In genomic region chr20:56289652-56290051, GRCh38 we compare ENCODE assay signal across 22 cellular contexts. TPM values are rescaled to one million over a fixed set of nuclear protein-coding genes. Genes with fewer than 3 reads are reported as not detected.
DNase-seq lines count a peak whose midpoint lies in the region; TF ChIP-seq lines count a peak whose summit lies in the region.
"Had no signal": no experiment of that assay in that cellular context is flagged by ENCODE, and none has a peak within 500 bp of the region (broad histone marks: within the 10 kb centered on the region; RNA-seq: fewer than 3 reads in every experiment).

No MANE protein-coding gene starts in this region.

- no peak overlapping the region for H4K5ac ChIP-seq in H9 (ENCODE audit: insufficient read length, low read depth, low read length)

- intact Hi-C loops in mammary epithelial cell (cut with micrococcal nuclease) (no loop called here), esophagus muscularis mucosa (cut with DNase I) (no loop called here)

- peaks cover 86 to 90% of the 10 kb centered on the region in 2 experiments for H3K9me3 Mint-ChIP-seq in H9

- H3K27me3 ChIP-seq in mammary epithelial cell (ENCODE audit: insufficient read depth, low read length) (no peaks in the 10 kb centered on the region), esophagus muscularis mucosa (no peaks in the 10 kb centered on the region), H9 (ENCODE audit: insufficient read depth, low read length) (no peaks in the 10 kb centered on the region)
- H3K27me3 ChIP-seq: BLaER1 had no signal

- no peak overlapping the region for H3K14ac ChIP-seq in H9 (ENCODE audit: insufficient read depth, low read length)

- no peak overlapping the region for H4K91ac ChIP-seq in H9 (ENCODE audit: insufficient read length, low read depth, low read length)

- H3K4ac ChIP-seq in H9 (ENCODE audit: low read depth, low read length): no peak overlapping the region

- no peak overlapping the region for H3K27ac ChIP-seq in RWPE1
- no peak overlapping the region for H3K27ac ChIP-seq in mammary epithelial cell (ENCODE audit: insufficient read depth, low read depth, low read length)
- H3K27ac ChIP-seq in esophagus muscularis mucosa (replicated peaks in 1 of 4): no peak overlapping the region
- no peak overlapping the region for H3K27ac ChIP-seq in H9 (ENCODE audit: insufficient read length, low read depth, low read length)
- H3K27ac ChIP-seq: BLaER1, GM23248, HL-60 had no signal

- no peak for TF ChIP-seq EP300 in esophagus muscularis mucosa (IDR thresholded peaks at IDR 0.05)

- H2BK120ac ChIP-seq in H9 (ENCODE audit: low read depth, low read length, poor library complexity, severe bottlenecking): no peak overlapping the region

- H3K4me1 Mint-ChIP-seq in H9: no peaks in the 10 kb centered on the region
- H3K4me1 Mint-ChIP-seq: CD14-positive monocyte had no signal

- H3K27ac Mint-ChIP-seq in H9: no peak overlapping the region
- H3K27ac Mint-ChIP-seq: CD14-positive monocyte; CD4-positive, alpha-beta memory T cell had no signal

- no peaks in the 10 kb centered on the region for H3K79me1 ChIP-seq in H9 (ENCODE audit: insufficient read depth, low read depth, low read length, poor library complexity, severe bottlenecking)

- H4K20me1 ChIP-seq in mammary epithelial cell (ENCODE audit: insufficient read depth, low read length): no peaks in the 10 kb centered on the region
- no peaks in the 10 kb centered on the region for H4K20me1 ChIP-seq in H9 (ENCODE audit: control insufficient read depth, insufficient read depth, insufficient read length)
- H4K20me1 ChIP-seq: BLaER1 had no signal

- TF ChIP-seq CTCF in RWPE1 (conservative IDR thresholded peaks at IDR 0.05; ENCODE audit: low read depth) (no peak), mammary epithelial cell (conservative IDR thresholded peaks at IDR 0.05 in 1 of 2, IDR thresholded peaks at IDR 0.05 in 1 of 2; ENCODE audit: extremely low read depth in 1 of 2, insufficient read depth in 1 of 2, low read depth in 1 of 2, low read length in 2 of 2) (no peak), esophagus muscularis mucosa (IDR thresholded peaks at IDR 0.05) (no peak), H9 (conservative IDR thresholded peaks at IDR 0.05) (no peak)

- no peak overlapping the region for H3K9ac ChIP-seq in mammary epithelial cell (ENCODE audit: insufficient read depth, low read length)
- H3K9ac ChIP-seq in H9 (ENCODE audit: extremely low read depth, insufficient read length, low read length): no peak overlapping the region
- H3K9ac ChIP-seq: BLaER1, GM23248 had no signal

- no peaks in the 10 kb centered on the region for H3K9me3 ChIP-seq in mammary epithelial cell (replicated peaks; ENCODE audit: insufficient read depth, low read length)
- no peaks in the 10 kb centered on the region for H3K9me3 ChIP-seq in esophagus muscularis mucosa
- peaks cover 87% of the 10 kb centered on the region for H3K9me3 ChIP-seq in H9 (ENCODE audit: control insufficient read depth, low read depth, low read length)
- H3K9me3 ChIP-seq: BLaER1 had no signal

- WGBS in mammary epithelial cell (ENCODE audit: low coverage, missing lambda C conversion rate): 73% methylated on average over 5 of the region's 5 CpGs
- WGBS in esophagus muscularis mucosa: 79% methylated on average over 5 of the region's 5 CpGs
- no CpG with 5 or more reads among the region's 5 CpGs for whole genome bisulfite sequencing in H9 (ENCODE audit: extremely low coverage, insufficient read length, low lambda C conversion rate)

- H2AFZ ChIP-seq in mammary epithelial cell (ENCODE audit: low read depth, low read length) (no peak overlapping the region), H9 (ENCODE audit: low read length) (no peak overlapping the region)
- H2AFZ ChIP-seq: GM23248 had no signal

- no peak overlapping the region for H3K18ac ChIP-seq in H9 (ENCODE audit: insufficient read length, low read depth, low read length)

- H2BK12ac ChIP-seq in H9 (ENCODE audit: insufficient read length, low read depth, low read length): no peak overlapping the region

- no peak overlapping the region for H3K23ac ChIP-seq in H9 (ENCODE audit: insufficient read length, low read depth, low read length)

- no peak for TF ChIP-seq POLR2A in esophagus muscularis mucosa (IDR thresholded peaks at IDR 0.05; ENCODE audit: low read depth)

- H2BK15ac ChIP-seq in H9 (ENCODE audit: low read depth, low read length): no peak overlapping the region

- dilution Hi-C loops in mammary epithelial cell (cut with HindIII; ENCODE audit: low sequenced_read_pairs): no loop called here

- H3K4me1 ChIP-seq in mammary epithelial cell (ENCODE audit: insufficient read depth, low read length) (peaks cover 5% of the 10 kb centered on the region), esophagus muscularis mucosa (no peaks in the 10 kb centered on the region), H9 (ENCODE audit: insufficient read depth, low read length) (no peaks in the 10 kb centered on the region)
- H3K4me1 ChIP-seq: BLaER1 had no signal

- H3K4me3 ChIP-seq in mammary epithelial cell (replicated peaks in 1 of 3; ENCODE audit: insufficient read depth in 1 of 3, low read depth in 2 of 3, low read length in 3 of 3) (no peak overlapping the region), esophagus muscularis mucosa (no peak overlapping the region)
- H3K4me3 ChIP-seq: BLaER1, GM23248 had no signal

- no peak overlapping the region for H3K4me3 Mint-ChIP-seq in H9
- H3K4me3 Mint-ChIP-seq: CD14-positive monocyte; CD4-positive, alpha-beta memory T cell had no signal

- H3K36me3 Mint-ChIP-seq in H9 (ENCODE audit: insufficient read depth in 1 of 3, low read depth in 3 of 3): peaks cover 3 to 31% (median 4%) of the 10 kb centered on the region in 3 experiments; a peak in 4 of 7 replicates
- H3K36me3 Mint-ChIP-seq: CD14-positive monocyte; CD4-positive, alpha-beta memory T cell had no signal

- no peak overlapping the region for H2AK5ac ChIP-seq in H9 (ENCODE audit: insufficient read length, low read length)

- CTCF ChIA-PET in RWPE1 (lab: Yijun Ruan, JAX) (no interaction called here), mammary epithelial cell (lab: Charles Lee; ENCODE audit: low non-redundant PET) (no interaction called here)

- no peak overlapping the region for H2BK5ac ChIP-seq in H9 (ENCODE audit: insufficient read length, low read length)

- POLR2A ChIA-PET in RWPE1 (lab: Yijun Ruan, JAX; ENCODE audit: low non-redundant PET): no interaction called here

- no TSS peak for BruUV-seq in mammary epithelial cell (replicated peaks; lab: Mats Ljungman, UMichigan)

- in situ Hi-C loops in mammary epithelial cell (cut with MboI; ENCODE audit: low sequenced_read_pairs in 2 of 2): no loop called here

- no peak overlapping the region for H3T11ph ChIP-seq in H9 (ENCODE audit: low read length)

- H4K8ac ChIP-seq in H9 (replicated peaks; ENCODE audit: insufficient read length, low read depth, low read length): no peak overlapping the region

- DNase-seq in ELR (ENCODE audit: low read depth) (peak; percentile 6), RWPE1 (ENCODE audit: low spot score) (peak; percentile 55), mammary epithelial cell (peak; percentile 23), esophagus muscularis mucosa (ENCODE audit: extremely low spot score) (peak; percentile 39), NCI-H774 (lab: John Stamatoyannopoulos, UW) (no peak), epidermal melanocyte (ENCODE audit: insufficient read length, low spot score) (no peak), H9 (no peak)
- DNase-seq: 8988T; CD4-positive, alpha-beta memory T cell; DMS153; DMS79; GF-D8; GM23248; HCEC 1CT had no signal

- no peak overlapping the region for H2BK20ac ChIP-seq in H9 (ENCODE audit: low read depth, low read length, poor library complexity, severe bottlenecking)

- H3K36me3 ChIP-seq in mammary epithelial cell (ENCODE audit: insufficient read depth, low read length) (no peaks in the 10 kb centered on the region), esophagus muscularis mucosa (no peaks in the 10 kb centered on the region)
- H3K36me3 ChIP-seq: BLaER1 had no signal

- H3K23me2 ChIP-seq in H9 (ENCODE audit: insufficient read length, low read depth, low read length, poor library complexity, severe bottlenecking): no peaks in the 10 kb centered on the region

- no peak overlapping the region for H3K4me2 ChIP-seq in mammary epithelial cell (ENCODE audit: insufficient read depth, low read depth, low read length)
- H3K4me2 ChIP-seq in H9 (ENCODE audit: insufficient read depth, insufficient read length, low read length): no peak overlapping the region
- H3K4me2 ChIP-seq: BLaER1 had no signal

- no peak overlapping the region for H3K56ac ChIP-seq in H9 (ENCODE audit: insufficient read length, low read depth, low read length)

- peaks cover 1% of the 10 kb centered on the region; the same call in 1 of the 2 replicates for H3K27me3 Mint-ChIP-seq in H9 (ENCODE audit: low read depth)

- H3K79me2 ChIP-seq in mammary epithelial cell (ENCODE audit: insufficient read depth, low read length) (no peaks in the 10 kb centered on the region), H9 (ENCODE audit: insufficient read depth, low read length) (no peaks in the 10 kb centered on the region)

RNA-seq across cellular contexts. Expression of gene MC3R, which starts 41.1 kb away (rescaled TPM):
- total RNA-seq in mammary epithelial cell: not detected
- polyA plus RNA-seq in mammary epithelial cell: not detected
- polyA minus RNA-seq in mammary epithelial cell: not detected
- total RNA-seq in esophagus muscularis mucosa: not detected
- total RNA-seq in H9 (2021): not detected in 2 replicates
- total RNA-seq: A673; CD4-positive, alpha-beta memory T cell; Daoy; GM23248; H4; HT1080 had no signal
- polyA plus RNA-seq: AG04450; CD14-positive monocyte; CD4-positive, alpha-beta memory T cell; GM23248 had no signal

Comparison
In these comparisons a context has a peak if more than half of its experiments do, and no peak if none do; other contexts are left out.
1. DNase-seq: peak in ELR (single experiment), RWPE1 (single experiment), mammary epithelial cell (single experiment) and esophagus muscularis mucosa (single experiment); none in NCI-H774 (single experiment), epidermal melanocyte (single experiment) and H9 (single experiment).